9 cellular contexts compared by ENCODE assay signal in genomic region chr2:118169359-118170005, GRCh38.
DNase-seq lines count a peak whose midpoint lies in the region; ATAC-seq and TF ChIP-seq lines count a peak whose summit lies in the region.
"Had no signal": no experiment of that assay in that cellular context is flagged by ENCODE, and none has a peak within 500 bp of the region (broad histone marks: within the 10 kb centered on the region; RNA-seq: fewer than 3 reads in every experiment).

No MANE protein-coding gene starts in this region.

- H3K4me3 ChIP-seq in mesendoderm (ENCODE audit: low read length) (no peak overlapping the region), thyroid gland (replicated peaks in 1 of 3) (no peak overlapping the region)

- H3K18ac ChIP-seq in mesendoderm (ENCODE audit: low read length), result no peak overlapping the region

- H2BK5ac ChIP-seq in mesendoderm (ENCODE audit: low read length), result no peak overlapping the region

- H3K27me3 ChIP-seq in mesendoderm (ENCODE audit: insufficient read depth, low read length, poor library complexity), result no peaks in the 10 kb centered on the region
- H3K27me3 ChIP-seq in thyroid gland, result no peaks in the 10 kb centered on the region

- H3K79me1 ChIP-seq in mesendoderm (ENCODE audit: low read length), result no peaks in the 10 kb centered on the region

- intact Hi-C loops in thyroid gland (cut with DNase I), result no loop called here

- H3K4me2 ChIP-seq in mesendoderm (ENCODE audit: low read length), result no peak overlapping the region

- H2BK120ac ChIP-seq in mesendoderm (ENCODE audit: low read depth, low read length), result no peak overlapping the region

- H3K4ac ChIP-seq in mesendoderm (ENCODE audit: low read depth, low read length), result no peak overlapping the region

- peak overlapping the region; percentile 12 for H3K4me3 Mint-ChIP-seq in activated CD4-positive, alpha-beta memory T cell treated with anti-CD3 and anti-CD28 coated beads, Interleukin-2, amount 10 ng/mL, durations not matched to agents 7 days and 5 days
- H3K4me3 Mint-ChIP-seq: neural crest cell had no signal

- DNase-seq in activated CD4-positive, alpha-beta memory T cell treated with anti-CD3 and anti-CD28 coated beads, Interleukin-2, amount 10 ng/mL, durations not matched to agents 7 days and 5 days, result peak; percentile 55
- DNase-seq in mesendoderm, result peak; percentile 33
- DNase-seq in COLO829 (ENCODE audit: low spot score), result no peak
- DNase-seq in thyroid gland, result no peak

- H3K27ac ChIP-seq in mesendoderm (ENCODE audit: low read depth, low read length) (no peak overlapping the region), thyroid gland (no peak overlapping the region)

- TF ChIP-seq POLR2A in GM18505 (IDR thresholded peaks at IDR 0.05; ENCODE audit: borderline replicate concordance, extremely low read depth, insufficient read depth, insufficient read length), result no peak
- TF ChIP-seq POLR2A in thyroid gland (IDR thresholded peaks at IDR 0.05), result no peak

- no peak overlapping the region for H2BK15ac ChIP-seq in mesendoderm (replicated peaks; ENCODE audit: low read depth)

- no peaks in the 10 kb centered on the region for H3K36me3 ChIP-seq in mesendoderm (ENCODE audit: control insufficient read depth, insufficient read depth, low read length)
- H3K36me3 ChIP-seq in thyroid gland, result no peaks in the 10 kb centered on the region

- H4K8ac ChIP-seq in mesendoderm (ENCODE audit: low read depth, low read length), result no peak overlapping the region

- no peaks in the 10 kb centered on the region for H3K36me3 Mint-ChIP-seq in activated CD4-positive, alpha-beta memory T cell treated with anti-CD3 and anti-CD28 coated beads, Interleukin-2, amount 10 ng/mL, durations not matched to agents 7 days and 5 days (ENCODE audit: low read depth)

- H3K56ac ChIP-seq in mesendoderm (ENCODE audit: low read length), result peak overlapping the region; percentile 20

- no peaks in the 10 kb centered on the region for H3K79me2 ChIP-seq in mesendoderm (ENCODE audit: control insufficient read depth, insufficient read depth, low read length)

- H3K23ac ChIP-seq in mesendoderm (ENCODE audit: low read length), result no peak overlapping the region

- H3K9me3 ChIP-seq in thyroid gland, result no peaks in the 10 kb centered on the region

- no peak for TF ChIP-seq CTCF in thyroid gland (IDR thresholded peaks at IDR 0.05)

- no CpG with 5 or more reads among the region's 6 CpGs for WGBS in mesendoderm (ENCODE audit: extremely low coverage, insufficient coverage, low lambda C conversion rate)
- WGBS in thyroid gland, 2 donors, result 59% methylated on average over 6 of the region's 6 CpGs

- no peaks in the 10 kb centered on the region for H3K4me1 Mint-ChIP-seq in activated CD4-positive, alpha-beta memory T cell treated with anti-CD3 and anti-CD28 coated beads, Interleukin-2, amount 10 ng/mL, durations not matched to agents 7 days and 5 days
- H3K4me1 Mint-ChIP-seq: neural crest cell had no signal

- H3K27me3 Mint-ChIP-seq in activated CD4-positive, alpha-beta memory T cell treated with anti-CD3 and anti-CD28 coated beads, Interleukin-2, amount 10 ng/mL, durations not matched to agents 7 days and 5 days, result peaks cover 2% of the 10 kb centered on the region

- CTCF ChIA-PET in activated CD4-positive, alpha-beta memory T cell treated with anti-CD3 and anti-CD28 coated beads, Interleukin-2, amount 10 ng/mL, durations not matched to agents 7 days and 5 days (lab: Charles Lee), result interaction anchor here (0.7 to 1.2 kb wide), 5 partner anchors 54 to 355 kb away, joined by 3 read pairs; partner anchors contain the start of gene DDX18

- no peak overlapping the region for H2AK5ac ChIP-seq in mesendoderm (ENCODE audit: low read length)

- peak; percentile 78 for ATAC-seq in GM18498 (IDR thresholded peaks at IDR 0.05; ENCODE audit: unreplicated experiment)
- peak; percentile 62 for ATAC-seq in HG02798 (IDR thresholded peaks at IDR 0.05; ENCODE audit: poor library complexity, unreplicated experiment)
- ATAC-seq in HG03135 (IDR thresholded peaks at IDR 0.05; ENCODE audit: unreplicated experiment), result no peak
- ATAC-seq in GM18505 (IDR thresholded peaks at IDR 0.05; ENCODE audit: unreplicated experiment), result no peak

- H3K9ac ChIP-seq in mesendoderm (ENCODE audit: low read length), result no peak overlapping the region

- H4K5ac ChIP-seq in mesendoderm (ENCODE audit: low read length), result no peak overlapping the region

- H3K27ac Mint-ChIP-seq in activated CD4-positive, alpha-beta memory T cell treated with anti-CD3 and anti-CD28 coated beads, Interleukin-2, amount 10 ng/mL, durations not matched to agents 7 days and 5 days, result no peak overlapping the region

- H3K4me1 ChIP-seq in mesendoderm (ENCODE audit: control insufficient read depth, low read depth, low read length), result no peaks in the 10 kb centered on the region
- no peaks in the 10 kb centered on the region for H3K4me1 ChIP-seq in thyroid gland

- peaks cover 7% of the 10 kb centered on the region for H3K9me3 Mint-ChIP-seq in activated CD4-positive, alpha-beta memory T cell treated with anti-CD3 and anti-CD28 coated beads, Interleukin-2, amount 10 ng/mL, durations not matched to agents 7 days and 5 days

- POLR2A ChIA-PET in activated CD4-positive, alpha-beta memory T cell treated with anti-CD3 and anti-CD28 coated beads, Interleukin-2, amount 10 ng/mL, durations not matched to agents 7 days and 5 days (lab: Charles Lee), result interaction anchor here (4.7 kb wide), 1 partner anchor 17 kb away, joined by 22 read pairs; no protein-coding TSS in a partner anchor

Comparison
In these comparisons a context has a peak if more than half of its experiments do, and no peak if none do; other contexts are left out.
1. ATAC-seq: peak in GM18498 (single experiment) and HG02798 (single experiment); none in HG03135 (single experiment) and GM18505 (single experiment).
2. DNase-seq: peak in activated CD4-positive, alpha-beta memory T cell treated with anti-CD3 and anti-CD28 coated beads, Interleukin-2, amount 10 ng/mL, durations not matched to agents 7 days and 5 days (single experiment) and mesendoderm (single experiment); none in COLO829 (single experiment) and thyroid gland (0 of 2).